12 cellular contexts compared by ENCODE assay signal in the genomic region with DNA sequence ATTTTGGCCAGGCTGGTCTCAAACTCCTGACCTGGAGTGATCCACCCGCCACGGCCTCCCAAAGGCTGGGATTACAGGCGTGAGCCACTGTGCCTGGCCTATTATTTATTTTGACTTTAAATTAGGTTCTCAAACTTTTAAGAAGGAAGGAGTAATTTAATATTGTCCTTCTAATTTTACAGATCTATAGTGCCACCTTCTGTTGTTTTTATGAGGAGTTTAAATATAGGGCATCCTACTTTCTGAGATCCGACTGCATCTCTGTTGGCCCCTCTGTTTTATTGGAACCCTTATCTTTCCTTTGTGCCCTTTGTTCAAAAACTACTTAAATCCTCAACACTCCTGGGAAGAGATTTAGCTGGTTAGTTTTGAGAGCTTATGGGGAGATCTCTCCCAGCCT. TPM values are rescaled to one million over a fixed set of nuclear protein-coding genes. Genes with fewer than 3 reads are reported as not detected.
A peak's percentile ranks its signal among the peaks of the same experiment; 100 is the strongest.
DNase-seq lines count a peak whose midpoint lies in the region; ATAC-seq, FAIRE-seq and TF ChIP-seq lines count a peak whose summit lies in the region.
"Had no signal": no experiment of that assay in that cellular context is flagged by ENCODE, and none has a peak within 500 bp of the region (broad histone marks: within the 10 kb centered on the region; RNA-seq: fewer than 3 reads in every experiment).

No MANE protein-coding gene starts in this region.

- DNase-seq in D721Med (ENCODE audit: insufficient read length, low spot score) (no peak), OCI-M1 (lab: John Stamatoyannopoulos, UW) (peak; percentile 10), fibroblast of gingiva (ENCODE audit: low read depth) (peak; percentile 14), GM13977 (ENCODE audit: low spot score) (no peak), 8988T (no peak), endodermal cell (no peak)
- DNase-seq: activated CD4-positive, alpha-beta T cell treated with anti-CD3 and anti-CD28 coated beads, Interleukin-2, amount 10 ng/mL, durations not matched to agents 7 days and 5 days; NCI-H187 had no signal

- FAIRE-seq in A204.1 (lab: Jason Lieb, UNC) (peak; percentile 29), D721Med (lab: Jason Lieb, UNC) (no peak)

- ATAC-seq in HG02798 (IDR thresholded peaks at IDR 0.05; ENCODE audit: poor library complexity, unreplicated experiment) = no peak
- ATAC-seq: activated naive CD4-positive, alpha-beta T cell treated with anti-CD3 and anti-CD28 coated beads, Interleukin-2, amount 50 U/mL, for 72 hours; Right ventricle myocardium inferior had no signal

- TF ChIP-seq CTCF in D721Med (IDR thresholded peaks at IDR 0.05; ENCODE audit: insufficient read depth, missing control alignments) (peak; percentile 34), GM13977 (IDR thresholded peaks at IDR 0.05; ENCODE audit: extremely low read depth, insufficient read depth, missing control alignments) (no peak), endodermal cell (conservative IDR thresholded peaks at IDR 0.05) (no peak)

- no peak overlapping the region for H3K4me3 Mint-ChIP-seq in endodermal cell
- H3K4me3 Mint-ChIP-seq: activated CD4-positive, alpha-beta T cell treated with anti-CD3 and anti-CD28 coated beads, Interleukin-2, amount 10 ng/mL, durations not matched to agents 7 days and 5 days had no signal

- no peaks in the 10 kb centered on the region for H3K9me3 ChIP-seq in endodermal cell (ENCODE audit: control insufficient read depth, low read length)

- H3K4me3 ChIP-seq in endodermal cell (ENCODE audit: low read length) = no peak overlapping the region

- no peak overlapping the region for H3K27ac Mint-ChIP-seq in endodermal cell
- H3K27ac Mint-ChIP-seq: activated CD4-positive, alpha-beta T cell treated with anti-CD3 and anti-CD28 coated beads, Interleukin-2, amount 10 ng/mL, durations not matched to agents 7 days and 5 days; activated naive CD4-positive, alpha-beta T cell treated with anti-CD3 and anti-CD28 coated beads, Interleukin-2, amount 50 U/mL, for 72 hours had no signal

- no peaks in the 10 kb centered on the region for H3K36me3 Mint-ChIP-seq in endodermal cell (ENCODE audit: low read depth)
- H3K36me3 Mint-ChIP-seq: activated naive CD4-positive, alpha-beta T cell treated with anti-CD3 and anti-CD28 coated beads, Interleukin-2, amount 50 U/mL, for 72 hours had no signal

- H3K27me3 Mint-ChIP-seq in endodermal cell (ENCODE audit: insufficient read depth) = no peaks in the 10 kb centered on the region
- H3K27me3 Mint-ChIP-seq: activated CD4-positive, alpha-beta T cell treated with anti-CD3 and anti-CD28 coated beads, Interleukin-2, amount 10 ng/mL, durations not matched to agents 7 days and 5 days had no signal

- H3K4me1 ChIP-seq in endodermal cell (ENCODE audit: control insufficient read depth, insufficient read depth, low read length) = no peaks in the 10 kb centered on the region

- H3K9me3 Mint-ChIP-seq in endodermal cell = no peaks in the 10 kb centered on the region
- H3K9me3 Mint-ChIP-seq: activated CD4-positive, alpha-beta T cell treated with anti-CD3 and anti-CD28 coated beads, Interleukin-2, amount 10 ng/mL, durations not matched to agents 7 days and 5 days; activated naive CD4-positive, alpha-beta T cell treated with anti-CD3 and anti-CD28 coated beads, Interleukin-2, amount 50 U/mL, for 72 hours had no signal

- no peaks in the 10 kb centered on the region for H3K4me1 Mint-ChIP-seq in endodermal cell
- H3K4me1 Mint-ChIP-seq: activated CD4-positive, alpha-beta T cell treated with anti-CD3 and anti-CD28 coated beads, Interleukin-2, amount 10 ng/mL, durations not matched to agents 7 days and 5 days had no signal

- no peaks in the 10 kb centered on the region for H3K36me3 ChIP-seq in endodermal cell (ENCODE audit: control insufficient read depth, insufficient read depth, low read length)

- H3K27me3 ChIP-seq in endodermal cell (ENCODE audit: control insufficient read depth, insufficient read depth, low read length, poor library complexity, severe bottlenecking) = no peaks in the 10 kb centered on the region

- 0 to 64% methylated on average over 1 to 4 of the region's 4 CpGs for WGBS in endodermal cell (ENCODE audit: insufficient coverage in 1 of 2, insufficient read length in 1 of 2), 2 experiments

- H3K9ac ChIP-seq in endodermal cell (ENCODE audit: extremely low read depth, low read length, poor library complexity, severe bottlenecking) = no peak overlapping the region

- in situ Hi-C loops in GM13977 (cut with MboI; ENCODE audit: low pct_unique_long_range_greater_than_20kb, low sequenced_read_pairs, unreplicated experiment) = no loop called here

- H3K27ac ChIP-seq in endodermal cell (ENCODE audit: low read depth, low read length) = no peak overlapping the region

RNA-seq across cellular contexts. Expression of a gene that starts 25.4 kb away (rescaled TPM):
- 10 to 100 TPM; 10.4 to 12.2 TPM for total RNA-seq in endodermal cell
- polyA plus RNA-seq in endodermal cell (2013, experiment 1 of 2) = 15.2 TPM
- 15.2 TPM for polyA plus RNA-seq in endodermal cell (2013, experiment 2 of 2)

Comparison
In these comparisons a context has a peak if more than half of its experiments do, and no peak if none do; other contexts are left out.
1. DNase-seq: peak in OCI-M1 (single experiment) and fibroblast of gingiva (single experiment); none in D721Med (single experiment), GM13977 (single experiment), 8988T (single experiment) and endodermal cell (single experiment).